In the genomic region with DNA sequence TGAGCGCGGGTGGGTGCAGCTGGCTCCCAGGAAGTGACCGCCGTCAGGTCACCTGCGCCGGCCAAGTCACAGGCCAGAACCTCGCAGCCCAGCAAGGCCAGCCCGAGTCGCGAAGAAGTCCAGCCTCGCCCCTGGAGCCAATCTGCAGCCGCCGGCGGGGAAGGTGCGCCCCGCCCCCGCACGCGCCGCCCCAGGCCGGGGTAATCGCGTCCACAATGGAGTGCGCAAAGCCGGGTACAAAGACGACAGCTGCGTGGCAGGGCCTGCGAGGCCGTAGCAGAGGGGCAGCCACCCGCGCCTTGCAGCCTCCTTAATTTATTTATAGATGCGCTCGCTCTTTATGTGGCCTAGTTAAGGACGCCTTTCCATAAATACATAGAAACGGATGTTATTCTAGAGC, we compare ENCODE assay signal across 16 cellular contexts.
DNase-seq lines count a peak whose midpoint lies in the region; ATAC-seq, FAIRE-seq and TF ChIP-seq lines count a peak whose summit lies in the region.
"Had no signal": no experiment of that assay in that cellular context is flagged by ENCODE, and none has a peak within 500 bp of the region (broad histone marks: within the 10 kb centered on the region; RNA-seq: fewer than 3 reads in every experiment).

No MANE protein-coding gene starts in this region.

- FAIRE-seq in kidney (lab: Jason Lieb, UNC), result no peak
- FAIRE-seq: GM18507 had no signal

- no peaks in the 10 kb centered on the region for H3K9me3 ChIP-seq in ES-I3 (ENCODE audit: control insufficient read depth, insufficient read depth, low read length)
- H3K9me3 ChIP-seq in kidney (ENCODE audit: control insufficient read depth in 1 of 2, low read length in 2 of 2), result no peaks in the 10 kb centered on the region
- H3K9me3 ChIP-seq in skeletal muscle satellite cell (replicated peaks; ENCODE audit: low read length), result no peaks in the 10 kb centered on the region

- H3K27me3 ChIP-seq in brain microvascular endothelial cell (replicated peaks), result no peaks in the 10 kb centered on the region
- H3K27me3 ChIP-seq in skeletal muscle satellite cell (ENCODE audit: control insufficient read depth, insufficient read depth, low read length), result peaks cover 11% of the 10 kb centered on the region

- no peak overlapping the region for H3K27ac ChIP-seq in brain microvascular endothelial cell
- H3K27ac ChIP-seq in kidney (ENCODE audit: low read depth in 2 of 2, low read length in 2 of 2), result no peak overlapping the region
- H3K27ac ChIP-seq: epithelial cell of prostate had no signal

- H3K4me2 ChIP-seq in skeletal muscle satellite cell (ENCODE audit: low read length), result peak overlapping the region; percentile 70

- no peak for ATAC-seq in GM19351 (IDR thresholded peaks at IDR 0.05; ENCODE audit: unreplicated experiment)
- no peak for ATAC-seq in HG02610 (IDR thresholded peaks at IDR 0.05; ENCODE audit: unreplicated experiment)
- ATAC-seq in HG03354 (IDR thresholded peaks at IDR 0.05; ENCODE audit: poor library complexity, severe bottlenecking, unreplicated experiment), result no peak
- ATAC-seq: Panc1; stimulated activated naive B cell treated with anti-CD40 and anti-IgM and Interleukin-4, amounts not matched to agents 10 μg/mL and 1 μg/mL and 100 μg/mL, for 72 hours had no signal

- in situ Hi-C loops in brain microvascular endothelial cell (cut with HindIII; ENCODE audit: low pct_ligation_motif_present, low sequenced_read_pairs) (no loop called here), GM13977 (cut with MboI; ENCODE audit: low pct_unique_long_range_greater_than_20kb, low sequenced_read_pairs, unreplicated experiment) (no loop called here)

- DNase-seq in brain microvascular endothelial cell (no peak), kidney (peak; percentile 74), GM13977 (ENCODE audit: low spot score) (no peak)
- DNase-seq: activated CD4-positive, alpha-beta memory T cell treated with anti-CD3 and anti-CD28 coated beads, Interleukin-2, amount 10 ng/mL, durations not matched to agents 7 days and 5 days; mesendoderm; NCI-H1105; stimulated activated CD4-positive, alpha-beta T cell treated with anti-CD3 and anti-CD28 coated beads, Interleukin-2, amount 100 ng/mL, for 48 hours; stimulated activated naive B cell treated with anti-CD40 and anti-IgM and Interleukin-4, amounts not matched to agents 10 μg/mL and 1 μg/mL and 100 μg/mL, for 72 hours had no signal

- no peak for TF ChIP-seq CTCF in brain microvascular endothelial cell (IDR thresholded peaks at IDR 0.05; ENCODE audit: low read depth, low read length, missing control alignments)
- TF ChIP-seq CTCF in kidney (IDR thresholded peaks at IDR 0.05; ENCODE audit: borderline replicate concordance, extremely low read depth, insufficient read depth), result no peak
- no peak for TF ChIP-seq CTCF in GM13977 (IDR thresholded peaks at IDR 0.05; ENCODE audit: extremely low read depth, insufficient read depth, missing control alignments)

- no peaks in the 10 kb centered on the region for H3K36me3 ChIP-seq in ES-I3 (ENCODE audit: insufficient read depth, low read length)
- H3K36me3 ChIP-seq in brain microvascular endothelial cell (replicated peaks), result no peaks in the 10 kb centered on the region
- no peaks in the 10 kb centered on the region for H3K36me3 ChIP-seq in kidney (ENCODE audit: control insufficient read depth in 1 of 2, insufficient read depth in 2 of 2, low read length in 2 of 2)
- H3K36me3 ChIP-seq in skeletal muscle satellite cell (ENCODE audit: insufficient read depth, low read length), result no peaks in the 10 kb centered on the region

- H3K4me3 ChIP-seq in brain microvascular endothelial cell (ENCODE audit: low read depth, low read length), result peak overlapping the region; percentile 39
- H3K4me3 ChIP-seq in kidney (ENCODE audit: low read length in 2 of 2), result no peak overlapping the region
- H3K4me3 ChIP-seq in skeletal muscle satellite cell (ENCODE audit: low read length), result peak overlapping the region; percentile 46

- no peaks in the 10 kb centered on the region for H3K4me1 ChIP-seq in ES-I3 (ENCODE audit: insufficient read depth, low read length)
- no peaks in the 10 kb centered on the region for H3K4me1 ChIP-seq in kidney (ENCODE audit: control insufficient read depth in 1 of 2, insufficient read depth in 1 of 2, low read depth in 1 of 2, low read length in 2 of 2)
- H3K4me1 ChIP-seq in skeletal muscle satellite cell (ENCODE audit: control insufficient read depth, insufficient read depth, low read length), result peaks cover 11% of the 10 kb centered on the region

- intact Hi-C loops in kidney (cut with DNase I), result no loop called here

- H3K9ac ChIP-seq in ES-I3 (ENCODE audit: low read depth, low read length) (peak overlapping the region; percentile 27; the same call in 1 of the 2 replicates), kidney (ENCODE audit: low read length in 2 of 2) (no peak overlapping the region), skeletal muscle satellite cell (ENCODE audit: low read depth, low read length) (no peak overlapping the region)

Comparison
In these comparisons a context has a peak if more than half of its experiments do, and no peak if none do; other contexts are left out.
1. H3K4me3 ChIP-seq: peak in brain microvascular endothelial cell (single experiment) and skeletal muscle satellite cell (single experiment); none in kidney (0 of 2).